Comparison of ENCODE assay signal across 16 cellular contexts in the genomic region with DNA sequence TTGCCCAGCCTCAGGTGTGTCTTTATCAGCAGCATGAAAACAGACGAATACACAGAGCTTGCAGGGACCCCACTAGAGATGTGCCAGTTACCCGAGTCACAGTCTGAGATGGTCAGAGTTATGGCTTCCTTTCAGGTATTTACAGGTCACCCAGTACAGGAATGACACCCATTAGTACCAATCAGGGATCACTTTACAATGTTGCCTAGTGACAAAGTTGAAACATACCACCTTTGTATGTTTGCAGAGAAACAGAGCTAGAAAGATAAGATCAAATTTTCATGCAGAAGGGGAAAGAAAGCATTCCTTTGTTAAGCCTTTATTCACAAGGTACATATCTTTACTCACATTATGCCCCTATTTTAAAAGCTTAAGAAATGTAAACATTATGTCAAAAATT.
"Had no signal": no experiment of that assay in that cellular context is flagged by ENCODE, and none has a peak within 500 bp of the region (broad histone marks: within the 10 kb centered on the region; RNA-seq: fewer than 3 reads in every experiment).

No MANE protein-coding gene starts in this region.

- DNase-seq: activated CD4-positive, alpha-beta T cell treated with anti-CD3 and anti-CD28 coated beads, Interleukin-2, amount 10 ng/mL, durations not matched to agents 24 days and 14 days; activated CD8-positive, alpha-beta T cell treated with anti-CD3 and anti-CD28 coated beads for 36 hours; activated naive CD4-positive, alpha-beta T cell treated with Interleukin-2 at 50 U/mL for 16 hours; activated naive CD8-positive, alpha-beta T cell treated with anti-CD3 and anti-CD28 coated beads, Interleukin-2, amount 10 ng/mL, durations not matched to agents 7 days and 5 days; activated T-cell treated with anti-CD3 and anti-CD28 coated beads, Interleukin-2, amount 50 U/mL, for 1 hour; amygdala; left lung; midbrain; occipital lobe; posterior cingulate gyrus; retina; stimulated activated CD4-positive, alpha-beta T cell treated with anti-CD3 and anti-CD28 coated beads, Interleukin-2, amount 100 ng/mL, for 24 hours; stimulated activated naive CD4-positive, alpha-beta T cell treated with Interleukin-2 at 50 U/mL for 16 hours; tibial artery had no signal

- H3K4me3 Mint-ChIP-seq: activated CD4-positive, alpha-beta T cell treated with anti-CD3 and anti-CD28 coated beads, Interleukin-2, amount 10 ng/mL, durations not matched to agents 24 days and 14 days; activated CD8-positive, alpha-beta T cell treated with anti-CD3 and anti-CD28 coated beads for 36 hours; activated naive CD8-positive, alpha-beta T cell treated with anti-CD3 and anti-CD28 coated beads, Interleukin-2, amount 10 ng/mL, durations not matched to agents 7 days and 5 days had no signal

- ATAC-seq: activated CD8-positive, alpha-beta T cell treated with anti-CD3 and anti-CD28 coated beads for 36 hours; left lung had no signal

- H3K4me3 ChIP-seq: cardiac muscle cell, left lung, tibial artery had no signal

- H3K27ac Mint-ChIP-seq: activated CD4-positive, alpha-beta T cell treated with anti-CD3 and anti-CD28 coated beads, Interleukin-2, amount 10 ng/mL, durations not matched to agents 24 days and 14 days; activated CD8-positive, alpha-beta T cell treated with anti-CD3 and anti-CD28 coated beads for 36 hours; activated naive CD8-positive, alpha-beta T cell treated with anti-CD3 and anti-CD28 coated beads, Interleukin-2, amount 10 ng/mL, durations not matched to agents 7 days and 5 days; activated T-helper 2 cell treated with anti-CD3 and anti-CD28 coated beads, Interferon-gamma antibody, Interleukin-2, Interleukin-4, amounts not matched to agents 10 μg/mL and 5 μg/mL and 100 μg/mL, durations not matched to agents 14 hours and 24 hours and 36 hours had no signal

- H3K36me3 ChIP-seq: cardiac muscle cell, left lung, tibial artery had no signal

- H3K27ac ChIP-seq: cardiac muscle cell, left lung, tibial artery had no signal

- H3K27me3 ChIP-seq: cardiac muscle cell, left lung, tibial artery had no signal

- H3K36me3 Mint-ChIP-seq: activated naive CD8-positive, alpha-beta T cell treated with anti-CD3 and anti-CD28 coated beads, Interleukin-2, amount 10 ng/mL, durations not matched to agents 7 days and 5 days had no signal

- H3K4me1 ChIP-seq: left lung, tibial artery had no signal

- H3K27me3 Mint-ChIP-seq: activated CD4-positive, alpha-beta T cell treated with anti-CD3 and anti-CD28 coated beads, Interleukin-2, amount 10 ng/mL, durations not matched to agents 24 days and 14 days; activated CD8-positive, alpha-beta T cell treated with anti-CD3 and anti-CD28 coated beads for 36 hours; activated naive CD8-positive, alpha-beta T cell treated with anti-CD3 and anti-CD28 coated beads, Interleukin-2, amount 10 ng/mL, durations not matched to agents 7 days and 5 days had no signal

- H3K4me1 Mint-ChIP-seq: activated CD4-positive, alpha-beta T cell treated with anti-CD3 and anti-CD28 coated beads, Interleukin-2, amount 10 ng/mL, durations not matched to agents 24 days and 14 days; activated naive CD8-positive, alpha-beta T cell treated with anti-CD3 and anti-CD28 coated beads, Interleukin-2, amount 10 ng/mL, durations not matched to agents 7 days and 5 days had no signal
